In the genomic region with DNA sequence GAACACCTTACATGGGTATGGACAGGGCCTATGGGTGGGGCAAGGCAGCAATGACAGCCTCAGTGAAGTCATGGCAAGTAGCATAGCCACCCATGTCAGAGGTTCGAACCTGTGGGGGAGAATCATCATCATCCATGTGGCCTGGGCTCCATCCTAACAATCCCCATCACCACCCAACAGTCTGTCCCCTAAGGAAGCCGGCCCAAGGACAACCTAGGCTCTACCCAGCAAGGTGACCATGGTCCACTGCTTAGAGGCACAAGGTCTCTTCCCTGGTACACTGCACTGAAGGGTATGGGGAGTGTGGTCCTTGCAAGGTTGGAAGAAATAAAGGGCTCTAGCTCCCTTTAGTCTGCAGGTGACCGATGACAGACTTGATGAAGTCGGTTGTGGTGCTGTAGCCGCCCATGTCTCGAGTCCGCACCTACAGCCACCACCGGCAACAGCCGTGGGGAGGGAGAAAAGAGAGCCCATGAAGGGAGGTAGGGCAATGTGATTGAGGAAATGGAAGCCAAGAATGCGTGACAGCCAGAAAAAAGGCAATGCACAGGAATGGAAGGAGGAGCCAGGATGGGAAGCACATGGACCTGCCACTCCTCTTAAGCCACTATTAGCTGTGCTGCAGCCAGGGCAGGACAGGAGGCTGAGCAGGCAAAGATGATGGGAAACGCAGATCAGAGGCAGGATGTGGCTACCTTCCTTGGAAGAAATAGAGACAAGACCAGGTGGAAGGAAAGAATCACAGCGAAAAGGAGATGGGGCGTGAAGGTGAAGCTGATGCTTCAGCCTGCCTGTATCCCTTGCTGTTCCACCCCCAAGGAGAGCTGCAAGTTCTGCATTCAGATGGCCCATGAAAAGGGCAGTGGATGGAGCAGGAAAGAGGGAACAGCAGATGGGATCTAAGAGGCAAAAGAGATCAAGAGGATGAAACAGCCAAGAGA, we compare ENCODE assay signal across 11 cellular contexts. TPM values are rescaled to one million over a fixed set of nuclear protein-coding genes. Genes with fewer than 3 reads are reported as not detected.
DNase-seq lines count a peak whose midpoint lies in the region; ATAC-seq, FAIRE-seq and TF ChIP-seq lines count a peak whose summit lies in the region.
"Had no signal": no experiment of that assay in that cellular context is flagged by ENCODE, and none has a peak within 500 bp of the region (broad histone marks: within the 10 kb centered on the region; RNA-seq: fewer than 3 reads in every experiment).

No MANE protein-coding gene starts in this region.

- TF ChIP-seq POLR2A in HepG2 (IDR thresholded peaks at IDR 0.05; ENCODE audit: insufficient read depth in 1 of 2, low read depth in 2 of 2, low read length in 2 of 2): peak; percentile 56 to 72; a peak in 3 of 4 replicates

- TF ChIP-seq CTCF in DND-41 (IDR thresholded peaks at IDR 0.05; ENCODE audit: borderline replicate concordance, extremely low read depth, low read length, poor library complexity, severe bottlenecking): no peak
- no peak for TF ChIP-seq CTCF in HFF-Myc (IDR thresholded peaks at IDR 0.05; ENCODE audit: low read depth, low read length, missing control alignments)
- no peak for TF ChIP-seq CTCF in HepG2 (CRISPR knock-in tag; IDR thresholded peaks at IDR 0.05)

- H3K9me3 ChIP-seq in DND-41 (ENCODE audit: insufficient read depth, low read length, severe bottlenecking) (no peaks in the 10 kb centered on the region), T-helper 17 cell (ENCODE audit: control insufficient read depth, low read length, poor library complexity, severe bottlenecking) (no peaks in the 10 kb centered on the region), HepG2 (ENCODE audit: low read length) (no peaks in the 10 kb centered on the region)
- H3K9me3 ChIP-seq: heart right ventricle had no signal

- POLR2A ChIA-PET in HepG2 (lab: Yijun Ruan, JAX): no interaction called here

- intact Hi-C loops in HepG2 (cut with micrococcal nuclease; ENCODE audit: unreplicated experiment): no loop called here

- peaks cover 20% of the 10 kb centered on the region for H3K36me3 Mint-ChIP-seq in T-helper 17 cell (ENCODE audit: low read depth)

- peaks cover 80% of the 10 kb centered on the region for H4K20me1 ChIP-seq in DND-41 (ENCODE audit: insufficient read depth, low read length)
- peaks cover 46% of the 10 kb centered on the region for H4K20me1 ChIP-seq in HepG2 (ENCODE audit: insufficient read depth, low read length)

- FAIRE-seq in HepG2 (lab: Jason Lieb, UNC): no peak

- peaks cover 55% of the 10 kb centered on the region for H3K4me1 ChIP-seq in DND-41 (ENCODE audit: insufficient read depth, low read length)
- H3K4me1 ChIP-seq in HepG2 (ENCODE audit: insufficient read depth, low read length): peaks cover 50% of the 10 kb centered on the region

- CTCF ChIA-PET in HepG2 (lab: Yijun Ruan, JAX; ENCODE audit: low intra/inter-chr PET ratio, low total read pairs): no interaction called here

- H3K79me2 ChIP-seq in DND-41 (ENCODE audit: insufficient read depth, low read length): peaks cover 59% of the 10 kb centered on the region
- peaks cover 35% of the 10 kb centered on the region for H3K79me2 ChIP-seq in HepG2 (ENCODE audit: insufficient read depth, low read length)

- H3K4me2 ChIP-seq in DND-41 (ENCODE audit: insufficient read depth, low read length): no peak overlapping the region
- H3K4me2 ChIP-seq in HepG2 (ENCODE audit: low read depth, low read length): no peak overlapping the region

- H3K27ac ChIP-seq in DND-41 (ENCODE audit: low read length): no peak overlapping the region
- no peak overlapping the region for H3K27ac ChIP-seq in HepG2 (ENCODE audit: extremely low read length, insufficient read depth, low read length)
- H3K27ac ChIP-seq: heart right ventricle had no signal

- in situ Hi-C loops in HepG2 (cut with HindIII; ENCODE audit: extremely low pct_ligation_motif_present, low pct_unique_long_range_greater_than_20kb): no loop called here

- no peaks in the 10 kb centered on the region for H3K27me3 Mint-ChIP-seq in T-helper 17 cell

- H3K27me3 ChIP-seq in DND-41 (ENCODE audit: insufficient read depth, low read length, poor library complexity): no peaks in the 10 kb centered on the region
- no peaks in the 10 kb centered on the region; a peak in 1 of 5 replicates for H3K27me3 ChIP-seq in HepG2 (ENCODE audit: control insufficient read depth in 1 of 2, insufficient read depth in 2 of 2, low read length in 2 of 2)
- H3K27me3 ChIP-seq: heart right ventricle had no signal

- DNase-seq in DND-41: peak; percentile 59
- DNase-seq in HFF-Myc (ENCODE audit: extremely low read depth, low read depth): peak; percentile 52
- DNase-seq in T-helper 17 cell: no peak
- DNase-seq in HepG2 (ENCODE audit: low spot score): peak; percentile 40
- no peak for DNase-seq in HuH-7 (ENCODE audit: low spot score)
- DNase-seq in NCI-H2029 treated with DMSO at 0.1 percent for 48 hours (lab: John Stamatoyannopoulos, UW): no peak
- DNase-seq: heart right ventricle, NCI-H1092 treated with DMSO at 0.1 percent for 48 hours, T-helper 1 cell had no signal

- H3K36me3 ChIP-seq in DND-41 (ENCODE audit: insufficient read depth, low read length): peaks cover 93% of the 10 kb centered on the region
- peaks cover 53 to 85% of the 10 kb centered on the region in 2 experiments for H3K36me3 ChIP-seq in HepG2 (replicated peaks in 1 of 2; ENCODE audit: control insufficient read depth in 1 of 2, insufficient read depth in 2 of 2, low read length in 2 of 2)

- peak overlapping the region; percentile 88 for H3K27ac Mint-ChIP-seq in T-helper 17 cell

- peaks cover 46% of the 10 kb centered on the region for H3K4me1 Mint-ChIP-seq in T-helper 17 cell

- ATAC-seq in DND-41 (ENCODE audit: insufficient read depth, low read depth) (peak; percentile 60), T-helper 17 cell (peak; percentile 22), HepG2 (peak; percentile 47), HG03139 (IDR thresholded peaks at IDR 0.05; ENCODE audit: unreplicated experiment) (no peak), GM18519 (IDR thresholded peaks at IDR 0.05; ENCODE audit: low FRiP score, unreplicated experiment) (no peak)

- TF ChIP-seq EP300 in HepG2 (IDR thresholded peaks at IDR 0.05; ENCODE audit: low read depth in 2 of 2, low read length in 2 of 2): no peak
- no peak for TF ChIP-seq EP300 in HepG2 (CRISPR knock-in tag; IDR thresholded peaks at IDR 0.05; ENCODE audit: borderline replicate concordance)

- H3K9ac ChIP-seq in DND-41 (ENCODE audit: low read depth, low read length): no peak overlapping the region
- no peak overlapping the region for H3K9ac ChIP-seq in HepG2 (ENCODE audit: insufficient read depth, low read depth, low read length)

- H3K4me3 ChIP-seq in DND-41 (ENCODE audit: low read depth in 1 of 2, low read length in 2 of 2) (no peak overlapping the region), HFF-Myc (replicated peaks; ENCODE audit: low read depth, low read length) (no peak overlapping the region), HepG2 (replicated peaks in 1 of 3; ENCODE audit: insufficient read depth in 1 of 3, low read depth in 2 of 3, low read length in 3 of 3) (no peak overlapping the region)
- H3K4me3 ChIP-seq: heart right ventricle had no signal

- H2AFZ ChIP-seq in DND-41 (ENCODE audit: low read depth, low read length) (no peak overlapping the region), HepG2 (ENCODE audit: low read length) (no peak overlapping the region)

- peak; percentile 61 for TF ChIP-seq RAD21 in HepG2 (CRISPR knock-in tag; IDR thresholded peaks at IDR 0.05)

- 91% methylated on average over 13 of the region's 13 CpGs for WGBS in HepG2 (ENCODE audit: low lambda C conversion rate)

- peak overlapping the region; percentile 75 for H3K4me3 Mint-ChIP-seq in T-helper 17 cell

- BruUV-seq in HepG2 (replicated peaks; lab: Mats Ljungman, UMichigan): no TSS peak

RNA-seq across cellular contexts. Expression of a gene that starts 5.3 kb away (rescaled TPM):
- 100 to 1,000 TPM; 112 to 135 TPM for total RNA-seq in T-helper 17 cell
- 215 and 246 TPM in 2 replicates for total RNA-seq in HepG2 (2016; rRNA removed; fragmentation: Illumina TruSeq; extraction: Trizol)
- 33.7 and 38.0 TPM in 2 replicates for total RNA-seq in HepG2 (2016; cell fraction: cytosol; rRNA removed; fragmentation: Illumina TruSeq; extraction: Trizol; ENCODE audit: low read depth)
- total RNA-seq in HepG2 (2016; cell fraction: insoluble cytoplasmic fraction; rRNA removed; fragmentation: Illumina TruSeq; extraction: Trizol): 222 and 260 TPM in 2 replicates
- total RNA-seq in HepG2 (2016; cell fraction: membrane; rRNA removed; fragmentation: Illumina TruSeq; extraction: Trizol): 44.8 and 48.2 TPM in 2 replicates
- 137 and 140 TPM in 2 replicates for total RNA-seq in HepG2 (2016; cell fraction: nucleus; rRNA removed; fragmentation: Illumina TruSeq; extraction: Trizol)
- 245 and 254 TPM in 2 replicates for polyA plus RNA-seq in HepG2 (2011; rRNA removed)
- polyA plus RNA-seq in HepG2 (2011; cell fraction: cytosol; rRNA removed): 222 and 246 TPM in 2 replicates
- 901 and 966 TPM in 2 replicates for polyA plus RNA-seq in HepG2 (2011; cell fraction: nucleus; rRNA removed)
- 156 and 158 TPM in 2 replicates for polyA plus RNA-seq in HepG2 (2012)
- polyA plus RNA-seq in HepG2 (2016; cell fraction: cytosol; fragmentation: Illumina TruSeq; extraction: Trizol; ENCODE audit: low read depth): 22.8 and 27.4 TPM in 2 replicates
- polyA plus RNA-seq in HepG2 (2016; cell fraction: insoluble cytoplasmic fraction; fragmentation: Illumina TruSeq; extraction: Trizol; ENCODE audit: low read depth): 207 and 216 TPM in 2 replicates
- polyA plus RNA-seq in HepG2 (2016; cell fraction: membrane; fragmentation: Illumina TruSeq; extraction: Trizol; ENCODE audit: low read depth): 27.1 and 32.5 TPM in 2 replicates
- 236 and 251 TPM in 2 replicates for polyA plus RNA-seq in HepG2 (2016; cell fraction: nucleus; fragmentation: Illumina TruSeq; extraction: Trizol; ENCODE audit: insufficient read depth, low read depth)
- 107 and 189 TPM in 2 replicates for polyA minus RNA-seq in HepG2 (2011; rRNA and poly(A)+ RNA removed; ENCODE audit: low replicate concordance)
- polyA minus RNA-seq in HepG2 (2011; cell fraction: cytosol; rRNA and poly(A)+ RNA removed): 74.0 and 74.8 TPM in 2 replicates
- polyA minus RNA-seq in HepG2 (2011; cell fraction: nucleus; rRNA and poly(A)+ RNA removed): 230 and 248 TPM in 2 replicates

RNA-seq across cellular contexts. Expression of a gene that starts 6.3 kb away (rescaled TPM):
- total RNA-seq in T-helper 17 cell: 100 to 1,000 TPM; 254 to 274 TPM
- total RNA-seq in HepG2 (2016; rRNA removed; fragmentation: Illumina TruSeq; extraction: Trizol): 646 and 1,116 TPM in 2 replicates
- 3,280 and 3,642 TPM in 2 replicates for total RNA-seq in HepG2 (2016; cell fraction: cytosol; rRNA removed; fragmentation: Illumina TruSeq; extraction: Trizol; ENCODE audit: low read depth)
- 600 and 1,127 TPM in 2 replicates for total RNA-seq in HepG2 (2016; cell fraction: insoluble cytoplasmic fraction; rRNA removed; fragmentation: Illumina TruSeq; extraction: Trizol)
- 2,832 and 3,011 TPM in 2 replicates for total RNA-seq in HepG2 (2016; cell fraction: membrane; rRNA removed; fragmentation: Illumina TruSeq; extraction: Trizol)
- total RNA-seq in HepG2 (2016; cell fraction: nucleus; rRNA removed; fragmentation: Illumina TruSeq; extraction: Trizol): 1,362 and 1,462 TPM in 2 replicates
- 369 and 374 TPM in 2 replicates for polyA plus RNA-seq in HepG2 (2011; rRNA removed)
- polyA plus RNA-seq in HepG2 (2011; cell fraction: cytosol; rRNA removed): 207 and 225 TPM in 2 replicates
- polyA plus RNA-seq in HepG2 (2011; cell fraction: nucleus; rRNA removed): 1,398 and 1,412 TPM in 2 replicates
- 352 and 481 TPM in 2 replicates for polyA plus RNA-seq in HepG2 (2012)
- polyA plus RNA-seq in HepG2 (2016; cell fraction: cytosol; fragmentation: Illumina TruSeq; extraction: Trizol; ENCODE audit: low read depth): 3,484 and 3,697 TPM in 2 replicates
- 637 and 642 TPM in 2 replicates for polyA plus RNA-seq in HepG2 (2016; cell fraction: insoluble cytoplasmic fraction; fragmentation: Illumina TruSeq; extraction: Trizol; ENCODE audit: low read depth)
- 2,607 and 2,624 TPM in 2 replicates for polyA plus RNA-seq in HepG2 (2016; cell fraction: membrane; fragmentation: Illumina TruSeq; extraction: Trizol; ENCODE audit: low read depth)
- polyA plus RNA-seq in HepG2 (2016; cell fraction: nucleus; fragmentation: Illumina TruSeq; extraction: Trizol; ENCODE audit: insufficient read depth, low read depth): 3,019 and 3,117 TPM in 2 replicates
- 388 and 403 TPM in 2 replicates for polyA minus RNA-seq in HepG2 (2011; rRNA and poly(A)+ RNA removed; ENCODE audit: low replicate concordance)
- 134 TPM in 2 replicates for polyA minus RNA-seq in HepG2 (2011; cell fraction: cytosol; rRNA and poly(A)+ RNA removed)
- 938 and 1,127 TPM in 2 replicates for polyA minus RNA-seq in HepG2 (2011; cell fraction: nucleus; rRNA and poly(A)+ RNA removed)

RNA-seq across cellular contexts. Expression of a gene that starts 33.9 kb away (rescaled TPM):
- total RNA-seq in T-helper 17 cell (1 to 10 TPM; 2.0 to 2.3 TPM), HepG2 (2016; rRNA removed; fragmentation: Illumina TruSeq; extraction: Trizol) (0.84 TPM in 1 of 2 replicates, not detected in the other)
- total RNA-seq in HepG2 (2016; cell fraction: cytosol; rRNA removed; fragmentation: Illumina TruSeq; extraction: Trizol; ENCODE audit: low read depth): not detected in 2 replicates
- 0.13 and 0.15 TPM in 2 replicates for total RNA-seq in HepG2 (2016; cell fraction: insoluble cytoplasmic fraction; rRNA removed; fragmentation: Illumina TruSeq; extraction: Trizol)
- 0.34 TPM in 2 replicates for total RNA-seq in HepG2 (2016; cell fraction: membrane; rRNA removed; fragmentation: Illumina TruSeq; extraction: Trizol)
- total RNA-seq in HepG2 (2016; cell fraction: nucleus; rRNA removed; fragmentation: Illumina TruSeq; extraction: Trizol): 0.34 and 0.56 TPM in 2 replicates
- 2.2 and 5.2 TPM in 2 replicates for polyA plus RNA-seq in HepG2 (2011; rRNA removed)
- polyA plus RNA-seq in HepG2 (2011; cell fraction: cytosol; rRNA removed): 1.7 and 2.0 TPM in 2 replicates
- polyA plus RNA-seq in HepG2 (2011; cell fraction: nucleus; rRNA removed): 19.5 and 21.3 TPM in 2 replicates
- polyA plus RNA-seq in HepG2 (2012): 3.4 and 9.8 TPM in 2 replicates
- 0.10 and 0.52 TPM in 2 replicates for polyA plus RNA-seq in HepG2 (2016; cell fraction: cytosol; fragmentation: Illumina TruSeq; extraction: Trizol; ENCODE audit: low read depth)
- polyA plus RNA-seq in HepG2 (2016; cell fraction: insoluble cytoplasmic fraction; fragmentation: Illumina TruSeq; extraction: Trizol; ENCODE audit: low read depth): 0.11 and 0.45 TPM in 2 replicates
- 0.17 and 0.41 TPM in 2 replicates for polyA plus RNA-seq in HepG2 (2016; cell fraction: membrane; fragmentation: Illumina TruSeq; extraction: Trizol; ENCODE audit: low read depth)
- 1.1 and 2.1 TPM in 2 replicates for polyA plus RNA-seq in HepG2 (2016; cell fraction: nucleus; fragmentation: Illumina TruSeq; extraction: Trizol; ENCODE audit: insufficient read depth, low read depth)
- polyA minus RNA-seq in HepG2 (2011; rRNA and poly(A)+ RNA removed; ENCODE audit: low replicate concordance): 3.8 TPM in 1 of 2 replicates, not detected in the other
- 1.3 and 2.1 TPM in 2 replicates for polyA minus RNA-seq in HepG2 (2011; cell fraction: cytosol; rRNA and poly(A)+ RNA removed)
- 4.8 and 7.2 TPM in 2 replicates for polyA minus RNA-seq in HepG2 (2011; cell fraction: nucleus; rRNA and poly(A)+ RNA removed)

Comparison
In these comparisons a context has a peak if more than half of its experiments do, and no peak if none do; other contexts are left out.
1. ATAC-seq: peak in DND-41 (single experiment), T-helper 17 cell (single experiment) and HepG2 (single experiment); none in HG03139 (single experiment) and GM18519 (single experiment).
2. DNase-seq: peak in DND-41 (single experiment), HFF-Myc (single experiment) and HepG2 (single experiment); none in T-helper 17 cell (0 of 3), HuH-7 (single experiment) and NCI-H2029 treated with DMSO at 0.1 percent for 48 hours (single experiment).